8 cellular contexts compared by ENCODE assay signal in genomic region chr3:42803800-42804112, GRCh38. TPM values are rescaled to one million over a fixed set of nuclear protein-coding genes. Genes with fewer than 3 reads are reported as not detected.
DNase-seq lines count a peak whose midpoint lies in the region; ATAC-seq, FAIRE-seq and TF ChIP-seq lines count a peak whose summit lies in the region.

No MANE protein-coding gene starts in this region.

- peak overlapping the region; percentile 91 for H3K27ac Mint-ChIP-seq in CD8-positive, alpha-beta T cell
- H3K27ac Mint-ChIP-seq in T-cell = peak overlapping the region; percentile 89 to 92
- peak overlapping the region; percentile 87 to 96 for H3K27ac Mint-ChIP-seq in effector memory CD8-positive, alpha-beta T cell

- DNase-seq in CD8-positive, alpha-beta T cell = peak in 3 of 7 experiments; percentile 19 to 52 (median 33)
- DNase-seq in T-cell (peak in 12 of 34 experiments; percentile 2 to 30 (median 6)), tibial nerve (ENCODE audit: low spot score in 2 of 2) (no peak), RCC 7860 (ENCODE audit: low spot score) (no peak)
- DNase-seq in effector memory CD8-positive, alpha-beta T cell = peak in 1 of 3 experiments; percentile 4

- POLR2A ChIA-PET in CD8-positive, alpha-beta T cell (lab: Charles Lee) = interaction anchor here (1.7 kb wide), 1 partner anchor 9 kb away, joined by 4 read pairs; no protein-coding TSS in a partner anchor
- POLR2A ChIA-PET in T-cell (lab: Charles Lee) = no interaction called here

- H3K27me3 ChIP-seq in CD8-positive, alpha-beta T cell (ENCODE audit: insufficient read depth, low read length) = no peaks in the 10 kb centered on the region
- peaks cover 3% of the 10 kb centered on the region for H3K27me3 ChIP-seq in mononuclear cell (ENCODE audit: insufficient read depth, low read length)
- no peaks in the 10 kb centered on the region for H3K27me3 ChIP-seq in tibial nerve

- peak overlapping the region; percentile 68 for H3K27ac ChIP-seq in CD8-positive, alpha-beta T cell (ENCODE audit: low read depth, low read length)
- H3K27ac ChIP-seq in tibial nerve = peak overlapping the region; percentile 86 to 98 (median 94)

- peaks cover 8% of the 10 kb centered on the region for H3K36me3 Mint-ChIP-seq in CD8-positive, alpha-beta T cell
- no peaks in the 10 kb centered on the region for H3K36me3 Mint-ChIP-seq in T-cell
- H3K36me3 Mint-ChIP-seq in effector memory CD8-positive, alpha-beta T cell (ENCODE audit: insufficient read depth) = peaks cover 16% of the 10 kb centered on the region

- H3K4me1 ChIP-seq in CD8-positive, alpha-beta T cell (ENCODE audit: insufficient read depth, low read length) = peaks cover 26% of the 10 kb centered on the region
- H3K4me1 ChIP-seq in mononuclear cell (ENCODE audit: insufficient read depth, low read length) = peaks cover 30% of the 10 kb centered on the region
- peaks cover 7 to 49% (median 15%) of the 10 kb centered on the region in 4 donors for H3K4me1 ChIP-seq in tibial nerve

- no peak for FAIRE-seq in RCC 7860 (lab: Jason Lieb, UNC)

- no peaks in the 10 kb centered on the region for H3K36me3 ChIP-seq in CD8-positive, alpha-beta T cell (ENCODE audit: insufficient read depth, low read length)
- no peaks in the 10 kb centered on the region for H3K36me3 ChIP-seq in tibial nerve

- intact Hi-C loops in CD8-positive, alpha-beta T cell (cut with DNase I, micrococcal nuclease) = loop anchor here (1.0 to 10.0 kb wide), 11 partner anchors 22 to 839 kb away; partner anchors contain the start of genes ANO10 (in 2 of the 2), CCDC13 (in 1 of the 2), NKTR (in 1 of the 2) and POMGNT2 (in 1 of the 2)

- peak overlapping the region; percentile 90 for H3K4me3 ChIP-seq in CD8-positive, alpha-beta T cell (ENCODE audit: low read depth, low read length)
- peak overlapping the region; percentile 91 for H3K4me3 ChIP-seq in mononuclear cell (ENCODE audit: low read length)
- H3K4me3 ChIP-seq in tibial nerve = peak overlapping the region; percentile 67 to 90 (median 80)

- H3K4me3 Mint-ChIP-seq in CD8-positive, alpha-beta T cell = peak overlapping the region; percentile 98
- H3K4me3 Mint-ChIP-seq in T-cell = peak overlapping the region; percentile 96 to 97 (median 97)
- H3K4me3 Mint-ChIP-seq in effector memory CD8-positive, alpha-beta T cell = peak overlapping the region; percentile 96

- TF ChIP-seq EP300 in tibial nerve (IDR thresholded peaks at IDR 0.05) = no peak

- TF ChIP-seq CTCF in CD8-positive, alpha-beta T cell (IDR thresholded peaks at IDR 0.05) = no peak
- no peak for TF ChIP-seq CTCF in tibial nerve (IDR thresholded peaks at IDR 0.05)

- peak; percentile 7 for ATAC-seq in CD8-positive, alpha-beta T cell
- ATAC-seq in GM19328 (IDR thresholded peaks at IDR 0.05; ENCODE audit: unreplicated experiment) (peak; percentile 12), HG03354 (IDR thresholded peaks at IDR 0.05; ENCODE audit: poor library complexity, severe bottlenecking, unreplicated experiment) (peak; percentile 21), T-cell (replicated peaks in 1 of 4) (peak; percentile 12 to 28 (median 19))
- ATAC-seq in effector memory CD8-positive, alpha-beta T cell (replicated peaks) = peak; percentile 11

- no peaks in the 10 kb centered on the region for H3K9me3 ChIP-seq in CD8-positive, alpha-beta T cell (ENCODE audit: low read length)
- H3K9me3 ChIP-seq in mononuclear cell (ENCODE audit: low read depth, low read length) (no peaks in the 10 kb centered on the region), tibial nerve (no peaks in the 10 kb centered on the region)

- peaks cover 4% of the 10 kb centered on the region for H3K27me3 Mint-ChIP-seq in CD8-positive, alpha-beta T cell (ENCODE audit: low read depth)
- peaks cover 14 to 20% of the 10 kb centered on the region in 2 donors for H3K27me3 Mint-ChIP-seq in T-cell
- H3K27me3 Mint-ChIP-seq in effector memory CD8-positive, alpha-beta T cell = peaks cover 17 to 19% of the 10 kb centered on the region in 2 donors

- no peaks in the 10 kb centered on the region for H3K9me3 Mint-ChIP-seq in CD8-positive, alpha-beta T cell
- H3K9me3 Mint-ChIP-seq in T-cell = no peaks in the 10 kb centered on the region
- H3K9me3 Mint-ChIP-seq in effector memory CD8-positive, alpha-beta T cell = no peaks in the 10 kb centered on the region

- CTCF ChIA-PET in CD8-positive, alpha-beta T cell (lab: Charles Lee) = interaction anchor here (1.2 to 1.4 kb wide), 2 partner anchors 27 to 78 kb away, joined by 3 read pairs; no protein-coding TSS in a partner anchor
- CTCF ChIA-PET in T-cell (lab: Charles Lee) = interaction anchor here in 1 of 2 donors (1.1 kb wide), 1 partner anchor 28 kb away, joined by 3 read pairs; no protein-coding TSS in a partner anchor

- 0 to 1% methylated on average over 20 to 21 of the region's 21 CpGs for WGBS in tibial nerve, 2 donors

- no peak for TF ChIP-seq POLR2A in tibial nerve (IDR thresholded peaks at IDR 0.05)

- peaks cover 49% of the 10 kb centered on the region for H3K4me1 Mint-ChIP-seq in CD8-positive, alpha-beta T cell (ENCODE audit: low read depth)
- peaks cover 49 to 52% (median 51%) of the 10 kb centered on the region in 3 donors for H3K4me1 Mint-ChIP-seq in T-cell
- H3K4me1 Mint-ChIP-seq in effector memory CD8-positive, alpha-beta T cell (ENCODE audit: low read depth in 2 of 2) = peaks cover 25 to 42% of the 10 kb centered on the region in 2 donors

RNA-seq across cellular contexts. Expression of gene HIGD1A, which starts 0.5 kb away (rescaled TPM):
- total RNA-seq in CD8-positive, alpha-beta T cell = 10 to 100 TPM; 10.9 to 11.8 TPM
- total RNA-seq in T-cell (10 to 100 TPM; 17.3 to 27.8 (median 24.3) TPM), mononuclear cell (42.1 TPM), tibial nerve (100 to 1,000 TPM; 155 to 204 (median 186) TPM)

RNA-seq across cellular contexts. Expression of gene ACKR2, which starts 5.5 kb away (rescaled TPM):
- under 1 TPM in 1 of 2 experiments, not detected in 1; 0.44 TPM for total RNA-seq in CD8-positive, alpha-beta T cell
- total RNA-seq in T-cell (1 to 10 TPM in 2 of 5 donors, under 1 TPM in 2, not detected in 1; 0.20 to 1.2 (median 0.80) TPM), mononuclear cell (0.10 TPM), tibial nerve (10 to 100 TPM; 25.2 to 59.0 (median 38.6) TPM)

RNA-seq across cellular contexts. Expression of gene CCDC13, which starts 30.7 kb away (rescaled TPM):
- total RNA-seq in CD8-positive, alpha-beta T cell = under 1 TPM in 1 of 2 experiments, not detected in 1; 0.44 TPM
- 1 to 10 TPM in 3 of 5 donors, under 1 TPM in 1, not detected in 1; 0.28 to 2.1 (median 1.3) TPM for total RNA-seq in T-cell
- 0.94 TPM for total RNA-seq in mononuclear cell
- total RNA-seq in tibial nerve = 10 to 100 TPM in 1 of 4 donors, 1 to 10 TPM in 3; 1.7 to 12.6 (median 2.0) TPM

Comparison
In these comparisons a context has a peak if more than half of its experiments do, and no peak if none do; other contexts are left out.
1. RNA of gene ACKR2, which starts 5.5 kb away (total RNA-seq): 25.2 to 59.0 TPM in tibial nerve; 0.20 to 1.2 TPM in T-cell, 0.44 TPM in CD8-positive, alpha-beta T cell and 0.10 TPM in mononuclear cell (single experiment); every median in the first group is over 10 times any median in the second.
2. Peak in every context shown above with its lines, with median percentiles within 50 percentile points of each other: ATAC-seq, H3K4me3 ChIP-seq, H3K27ac Mint-ChIP-seq and H3K4me3 Mint-ChIP-seq.